ENCODE assay signal across 16 cellular contexts in genomic region chr12:56695327-56696101, GRCh38. TPM values are rescaled to one million over a fixed set of nuclear protein-coding genes. Genes with fewer than 3 reads are reported as not detected.
DNase-seq lines count a peak whose midpoint lies in the region; ATAC-seq and TF ChIP-seq lines count a peak whose summit lies in the region.
"Had no signal": no experiment of that assay in that cellular context is flagged by ENCODE, and none has a peak within 500 bp of the region (broad histone marks: within the 10 kb centered on the region; RNA-seq: fewer than 3 reads in every experiment).

No MANE protein-coding gene starts in this region.

- H3K36me3 ChIP-seq in KMS-11 (ENCODE audit: insufficient read depth) (no peaks in the 10 kb centered on the region), neuronal stem cell (replicated peaks in 1 of 2; ENCODE audit: control insufficient read depth in 2 of 2, insufficient read depth in 2 of 2, low read length in 2 of 2) (no peaks in the 10 kb centered on the region), MG63 (no peaks in the 10 kb centered on the region)
- H3K36me3 ChIP-seq: tibial artery had no signal

- in situ Hi-C loops in astrocyte of the spinal cord (cut with HindIII; ENCODE audit: low sequenced_read_pairs) = no loop called here

- BruUV-seq in MCF 10A (replicated peaks; lab: Mats Ljungman, UMichigan) = no TSS peak

- H4K20me1 ChIP-seq in KMS-11 (ENCODE audit: insufficient read depth) = no peaks in the 10 kb centered on the region

- H3K36me3 Mint-ChIP-seq in MCF 10A (ENCODE audit: insufficient read depth, unreplicated experiment) = no peaks in the 10 kb centered on the region
- H3K36me3 Mint-ChIP-seq: stimulated activated memory B cell treated with anti-CD40 and anti-IgM and Interleukin-4, amounts not matched to agents 10 μg/mL and 1 μg/mL and 100 μg/mL, for 72 hours had no signal

- H2AFZ ChIP-seq in KMS-11 (ENCODE audit: low read depth) = no peak overlapping the region
- peak overlapping the region; percentile 73 for H2AFZ ChIP-seq in neuronal stem cell (ENCODE audit: low read length)

- no peaks in the 10 kb centered on the region for H3K79me1 ChIP-seq in neuronal stem cell (ENCODE audit: low read depth, low read length)

- H3K4me1 ChIP-seq in KMS-11 (ENCODE audit: low read depth, poor library complexity, severe bottlenecking) = peaks cover 20% of the 10 kb centered on the region
- H3K4me1 ChIP-seq in neuronal stem cell (ENCODE audit: control insufficient read depth in 2 of 2, insufficient read depth in 1 of 2, low read depth in 1 of 2, low read length in 2 of 2) = peaks cover 0 to 8% of the 10 kb centered on the region in 2 donors
- H3K4me1 ChIP-seq: tibial artery had no signal

- H3K27ac Mint-ChIP-seq in MCF 10A (ENCODE audit: low read depth, unreplicated experiment) = no peak overlapping the region
- H3K27ac Mint-ChIP-seq: HFFc6; stimulated activated memory B cell treated with anti-CD40 and anti-IgM and Interleukin-4, amounts not matched to agents 10 μg/mL and 1 μg/mL and 100 μg/mL, for 72 hours had no signal

- H3K23ac ChIP-seq in neuronal stem cell (ENCODE audit: low read depth, low read length, poor library complexity) = no peak overlapping the region

- H3K9me3 ChIP-seq in neuronal stem cell (replicated peaks in 1 of 2; ENCODE audit: control insufficient read depth in 2 of 2, insufficient read depth in 1 of 2, low read depth in 1 of 2, low read length in 2 of 2) (no peaks in the 10 kb centered on the region), MG63 (no peaks in the 10 kb centered on the region)
- H3K9me3 ChIP-seq: tibial artery had no signal

- no peak overlapping the region for H2BK12ac ChIP-seq in neuronal stem cell (ENCODE audit: low read length)

- H3K27ac ChIP-seq in KMS-11 (peak overlapping the region; percentile 1; the same call in 1 of the 2 replicates), neuronal stem cell (replicated peaks; ENCODE audit: low read length) (no peak overlapping the region)
- H3K27ac ChIP-seq: tibial artery had no signal

- WGBS in neuronal stem cell (ENCODE audit: extremely low coverage in 2 of 2, insufficient read length in 2 of 2, insufficient replicate concordance in 1 of 2), 2 donors = no CpG with 5 or more reads among the region's 2 CpGs

- no peak overlapping the region for H2BK15ac ChIP-seq in neuronal stem cell (ENCODE audit: low read length)

- no peak overlapping the region for H2AK5ac ChIP-seq in neuronal stem cell (ENCODE audit: low read depth, low read length)

- no peaks in the 10 kb centered on the region for H3K4me1 Mint-ChIP-seq in MCF 10A (ENCODE audit: insufficient read depth, unreplicated experiment)

- CTCF ChIA-PET in MCF 10A (lab: Yijun Ruan, JAX) = no interaction called here

- no peak overlapping the region for H2BK120ac ChIP-seq in neuronal stem cell (ENCODE audit: low read depth, low read length)

- intact Hi-C loops in MCF 10A (cut with micrococcal nuclease) = no loop called here

- no peak overlapping the region for H4K8ac ChIP-seq in neuronal stem cell (ENCODE audit: low read depth, low read length)

- H3K79me2 ChIP-seq in KMS-11 (ENCODE audit: insufficient read depth, low read depth) = peaks cover 3% of the 10 kb centered on the region; the same call in 1 of the 2 replicates

- H3K9ac ChIP-seq in KMS-11 = no peak overlapping the region
- no peak overlapping the region for H3K9ac ChIP-seq in neuronal stem cell (ENCODE audit: low read depth, low read length, poor library complexity)

- H3K18ac ChIP-seq in neuronal stem cell (ENCODE audit: low read length) = no peak overlapping the region

- POLR2A ChIA-PET in MCF 10A (lab: Yijun Ruan, JAX) = interaction anchor here (1.0 to 1.6 kb wide), 2 partner anchors 30 to 335 kb away, joined by 3 to 6 read pairs; partner anchors contain the start of genes NACA and STAT2

- H3K27me3 ChIP-seq in KMS-11 (ENCODE audit: insufficient read depth, low read depth) (no peaks in the 10 kb centered on the region), neuronal stem cell (ENCODE audit: control insufficient read depth in 3 of 3, insufficient read depth in 3 of 3, low read depth in 1 of 3, low read length in 3 of 3) (no peaks in the 10 kb centered on the region), MG63 (no peaks in the 10 kb centered on the region)
- H3K27me3 ChIP-seq: tibial artery had no signal

- H3K4me3 ChIP-seq in KMS-11 (IDR thresholded peaks at IDR 0.05; ENCODE audit: insufficient read depth, low read depth, low read length) = no peak overlapping the region
- no peak overlapping the region for H3K4me3 ChIP-seq in astrocyte of the spinal cord (ENCODE audit: low read depth, low read length)
- no peak overlapping the region for H3K4me3 ChIP-seq in neuronal stem cell (ENCODE audit: low read length in 2 of 2)
- H3K4me3 ChIP-seq in MG63 = no peak overlapping the region
- H3K4me3 ChIP-seq: tibial artery had no signal

- H3K27me3 Mint-ChIP-seq in MCF 10A (ENCODE audit: insufficient read depth, unreplicated experiment) = no peaks in the 10 kb centered on the region
- H3K27me3 Mint-ChIP-seq: stimulated activated memory B cell treated with anti-CD40 and anti-IgM and Interleukin-4, amounts not matched to agents 10 μg/mL and 1 μg/mL and 100 μg/mL, for 72 hours had no signal

- no peak overlapping the region for H3K4ac ChIP-seq in neuronal stem cell (ENCODE audit: low read length)

- H2BK5ac ChIP-seq in neuronal stem cell (ENCODE audit: low read length) = no peak overlapping the region

- H3K14ac ChIP-seq in neuronal stem cell (ENCODE audit: low read length) = no peak overlapping the region

- H3K9me3 Mint-ChIP-seq in MCF 10A (ENCODE audit: unreplicated experiment) = no peaks in the 10 kb centered on the region
- H3K9me3 Mint-ChIP-seq: HFFc6; stimulated activated memory B cell treated with anti-CD40 and anti-IgM and Interleukin-4, amounts not matched to agents 10 μg/mL and 1 μg/mL and 100 μg/mL, for 72 hours had no signal

- peak; percentile 27 for DNase-seq in Daoy (ENCODE audit: low read depth)
- DNase-seq in astrocyte of the spinal cord (ENCODE audit: low read depth, low spot score) = peak; percentile 13
- DNase-seq in neuronal stem cell (ENCODE audit: low spot score) = no peak
- DNase-seq in islet precursor cell = no peak
- DNase-seq in MCF 10A (ENCODE audit: unreplicated experiment) = no peak
- DNase-seq in MG63 = no peak
- DNase-seq: activated naive CD4-positive, alpha-beta T cell treated with Interleukin-2 at 50 U/mL for 16 hours; dermis blood vessel endothelial cell; HFFc6; mesendoderm; MV-4-11; NCI-H774 had no signal

- H3K4me2 ChIP-seq in KMS-11 = peak overlapping the region; percentile 5; the same call in 1 of the 2 replicates
- no peak overlapping the region for H3K4me2 ChIP-seq in neuronal stem cell (ENCODE audit: insufficient read depth, low read length, poor library complexity, severe bottlenecking)

- H3K4me3 Mint-ChIP-seq in MCF 10A (ENCODE audit: unreplicated experiment) = no peak overlapping the region
- H3K4me3 Mint-ChIP-seq: HFFc6; stimulated activated memory B cell treated with anti-CD40 and anti-IgM and Interleukin-4, amounts not matched to agents 10 μg/mL and 1 μg/mL and 100 μg/mL, for 72 hours had no signal

- no peak for ATAC-seq in GM18502 (IDR thresholded peaks at IDR 0.05; ENCODE audit: poor library complexity, unreplicated experiment)
- ATAC-seq: stimulated activated memory B cell treated with anti-CD40 and anti-IgM and Interleukin-4, amounts not matched to agents 10 μg/mL and 1 μg/mL and 100 μg/mL, for 72 hours had no signal

- no peak overlapping the region for H4K91ac ChIP-seq in neuronal stem cell (ENCODE audit: low read depth, low read length, poor library complexity)

- TF ChIP-seq CTCF in KMS-11 (conservative IDR thresholded peaks at IDR 0.05; ENCODE audit: low read depth, low read length) (no peak), astrocyte of the spinal cord (IDR thresholded peaks at IDR 0.05; ENCODE audit: low read depth, low read length) (no peak), MCF 10A (IDR thresholded peaks at IDR 0.05; ENCODE audit: unreplicated experiment) (no peak)

RNA-seq across cellular contexts. Expression of gene PTGES3, which starts 7.4 kb away (rescaled TPM):
- total RNA-seq in Daoy (2014; rRNA removed; shearing (Covaris generic)) = 147 TPM in 2 replicates
- polyA plus RNA-seq in neuronal stem cell (2013, experiment 1 of 2) = 354 TPM
- 356 TPM for polyA plus RNA-seq in neuronal stem cell (2013, experiment 2 of 2)
- total RNA-seq in MCF 10A (2022) = 212 and 228 TPM in 2 replicates
- total RNA-seq in MG63 (2014; rRNA removed; shearing (Covaris generic); ENCODE audit: low replicate concordance) = 52.8 and 98.9 TPM in 2 replicates

RNA-seq across cellular contexts. Expression of gene NACA, which starts 29.6 kb away (rescaled TPM):
- total RNA-seq in Daoy (2014; rRNA removed; shearing (Covaris generic)) = 2,128 and 2,345 TPM in 2 replicates
- polyA plus RNA-seq in neuronal stem cell (2013, experiment 1 of 2) = 2,797 TPM
- 2,786 TPM for polyA plus RNA-seq in neuronal stem cell (2013, experiment 2 of 2)
- 1,274 and 1,490 TPM in 2 replicates for total RNA-seq in MCF 10A (2022)
- total RNA-seq in MG63 (2014; rRNA removed; shearing (Covaris generic); ENCODE audit: low replicate concordance) = 1,715 and 2,709 TPM in 2 replicates

RNA-seq across cellular contexts. Expression of gene ATP5F1B, which starts 49.7 kb away (rescaled TPM):
- total RNA-seq in Daoy (2014; rRNA removed; shearing (Covaris generic)) = 764 and 817 TPM in 2 replicates
- polyA plus RNA-seq in neuronal stem cell (2013, experiment 1 of 2) = 527 TPM
- 548 TPM for polyA plus RNA-seq in neuronal stem cell (2013, experiment 2 of 2)
- 719 and 909 TPM in 2 replicates for total RNA-seq in MCF 10A (2022)
- 202 and 245 TPM in 2 replicates for total RNA-seq in MG63 (2014; rRNA removed; shearing (Covaris generic); ENCODE audit: low replicate concordance)

RNA-seq across cellular contexts. Expression of gene PRIM1, which starts 56.6 kb away (rescaled TPM):
- total RNA-seq in Daoy (2014; rRNA removed; shearing (Covaris generic)) = 77.7 and 94.5 TPM in 2 replicates
- polyA plus RNA-seq in neuronal stem cell (2013, experiment 1 of 2) = 37.6 TPM
- polyA plus RNA-seq in neuronal stem cell (2013, experiment 2 of 2) = 38.3 TPM
- 3.5 and 7.8 TPM in 2 replicates for total RNA-seq in MCF 10A (2022)
- 25.1 and 44.7 TPM in 2 replicates for total RNA-seq in MG63 (2014; rRNA removed; shearing (Covaris generic); ENCODE audit: low replicate concordance)

Comparison
In these comparisons a context has a peak if more than half of its experiments do, and no peak if none do; other contexts are left out.
1. DNase-seq: peak in Daoy (single experiment) and astrocyte of the spinal cord (single experiment); none in neuronal stem cell (single experiment), islet precursor cell (single experiment), MCF 10A (single experiment) and MG63 (single experiment).